11 cellular contexts compared by ENCODE assay signal in the genomic region with DNA sequence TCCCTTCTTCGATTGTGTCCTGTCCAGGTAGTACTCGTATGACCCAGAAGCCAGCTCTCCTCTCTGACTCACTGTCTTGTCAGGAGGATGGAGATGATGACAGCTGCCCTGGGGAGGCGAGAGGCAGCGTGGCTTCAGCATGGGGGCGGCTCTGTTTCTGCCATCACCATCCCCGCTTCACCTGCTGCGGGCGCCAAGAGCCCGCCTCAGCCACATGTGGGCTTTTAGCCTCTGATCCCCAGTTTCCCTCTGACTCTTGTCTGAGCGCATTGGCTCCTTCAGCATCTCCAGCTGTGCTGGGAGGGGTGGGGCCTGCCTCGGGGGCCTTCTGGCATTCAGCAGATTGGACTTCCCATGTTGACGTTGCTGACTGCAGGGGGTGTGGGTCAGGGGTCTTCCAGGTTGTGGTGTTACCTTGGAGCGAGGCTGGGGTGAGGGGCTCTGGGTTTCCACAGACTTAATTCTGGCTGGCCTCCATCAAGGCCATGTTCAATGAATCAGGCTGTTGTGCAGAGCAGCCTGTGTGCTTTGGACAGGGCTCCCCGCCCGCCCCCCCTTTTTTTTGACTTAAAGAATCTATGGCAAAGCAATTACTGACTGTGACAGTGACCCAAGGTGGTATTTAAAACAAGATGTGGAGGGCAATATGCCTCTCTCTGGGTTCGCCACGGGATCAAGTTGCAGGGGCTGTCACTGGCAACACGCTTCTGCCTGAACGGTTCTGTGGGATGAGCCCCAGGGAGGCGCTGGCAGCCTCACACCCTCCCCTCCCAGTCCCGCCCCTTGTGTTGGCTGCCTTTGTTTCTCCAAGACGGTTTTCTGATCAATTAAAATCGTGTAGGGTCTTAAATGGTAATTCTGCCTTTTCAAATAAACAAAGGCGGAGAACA.
DNase-seq lines count a peak whose midpoint lies in the region; ATAC-seq and TF ChIP-seq lines count a peak whose summit lies in the region.
"Had no signal": no experiment of that assay in that cellular context is flagged by ENCODE, and none has a peak within 500 bp of the region (broad histone marks: within the 10 kb centered on the region; RNA-seq: fewer than 3 reads in every experiment).

No MANE protein-coding gene starts in this region.

- no peak overlapping the region for H3K9ac ChIP-seq in iPS-20b (ENCODE audit: low read depth, low read length)

- peak; percentile 80 for DNase-seq in activated CD4-positive, alpha-beta T cell treated with anti-CD3 and anti-CD28 coated beads for 48 hours
- DNase-seq in activated CD4-positive, alpha-beta T cell treated with anti-CD3 and anti-CD28 coated beads for 1 hour = no peak
- no peak for DNase-seq in RWPE1 (ENCODE audit: low spot score)
- no peak for DNase-seq in left lung
- no peak for DNase-seq in activated gamma-delta T cell treated with Interleukin-2 at 50 U/mL for 16 hours
- DNase-seq: AML-193, hippocampal formation had no signal

- no peak for ATAC-seq in stimulated activated memory B cell treated with anti-CD40 and anti-IgM and Interleukin-4, amounts not matched to agents 10 μg/mL and 1 μg/mL and 100 μg/mL, for 72 hours
- ATAC-seq in left lung = no peak
- ATAC-seq in HG03025 (IDR thresholded peaks at IDR 0.05; ENCODE audit: low FRiP score, unreplicated experiment) = no peak

- TF ChIP-seq CTCF in RWPE1 (conservative IDR thresholded peaks at IDR 0.05; ENCODE audit: low read depth) (no peak), left lung (IDR thresholded peaks at IDR 0.05) (no peak)

- H3K9me3 ChIP-seq in iPS-20b (ENCODE audit: insufficient read depth, low read depth, low read length) = no peaks in the 10 kb centered on the region
- no peaks in the 10 kb centered on the region for H3K9me3 ChIP-seq in left lung

- H3K4me3 ChIP-seq in iPS-20b (ENCODE audit: low read length) (peak overlapping the region; percentile 36; the same call in 1 of the 2 replicates), left lung (no peak overlapping the region)

- POLR2A ChIA-PET in RWPE1 (lab: Yijun Ruan, JAX; ENCODE audit: low non-redundant PET) = no interaction called here

- H3K27me3 ChIP-seq in iPS-20b (ENCODE audit: insufficient read depth, low read length) (peaks cover 80% of the 10 kb centered on the region), left lung (no peaks in the 10 kb centered on the region)

- peak overlapping the region; percentile 77 for H3K27ac Mint-ChIP-seq in stimulated activated memory B cell treated with anti-CD40 and anti-IgM and Interleukin-4, amounts not matched to agents 10 μg/mL and 1 μg/mL and 100 μg/mL, for 72 hours

- intact Hi-C loops in left lung (cut with DNase I) = no loop called here

- CTCF ChIA-PET in RWPE1 (lab: Yijun Ruan, JAX) = no interaction called here

- H3K27ac ChIP-seq in RWPE1 (peak overlapping the region; percentile 47; the same call in 1 of the 2 replicates), iPS-20b (ENCODE audit: low read length) (no peak overlapping the region), left lung (no peak overlapping the region)
- H3K27ac ChIP-seq: HL-60 had no signal

- H3K27me3 Mint-ChIP-seq in stimulated activated memory B cell treated with anti-CD40 and anti-IgM and Interleukin-4, amounts not matched to agents 10 μg/mL and 1 μg/mL and 100 μg/mL, for 72 hours = peaks cover 42% of the 10 kb centered on the region

- no peaks in the 10 kb centered on the region for H3K36me3 ChIP-seq in iPS-20b (ENCODE audit: insufficient read depth, low read depth, low read length)
- no peaks in the 10 kb centered on the region for H3K36me3 ChIP-seq in left lung

- H3K4me1 ChIP-seq in iPS-20b (ENCODE audit: insufficient read depth, low read length) (peaks cover 23% of the 10 kb centered on the region; the same call in 1 of the 2 replicates), left lung (peaks cover 6 to 16% of the 10 kb centered on the region in 2 donors)

- no peak overlapping the region for H3K4me3 Mint-ChIP-seq in stimulated activated memory B cell treated with anti-CD40 and anti-IgM and Interleukin-4, amounts not matched to agents 10 μg/mL and 1 μg/mL and 100 μg/mL, for 72 hours

- peaks cover 13% of the 10 kb centered on the region for H3K4me1 Mint-ChIP-seq in stimulated activated memory B cell treated with anti-CD40 and anti-IgM and Interleukin-4, amounts not matched to agents 10 μg/mL and 1 μg/mL and 100 μg/mL, for 72 hours

- H3K9me3 Mint-ChIP-seq in stimulated activated memory B cell treated with anti-CD40 and anti-IgM and Interleukin-4, amounts not matched to agents 10 μg/mL and 1 μg/mL and 100 μg/mL, for 72 hours = no peaks in the 10 kb centered on the region

- no peaks in the 10 kb centered on the region for H3K36me3 Mint-ChIP-seq in stimulated activated memory B cell treated with anti-CD40 and anti-IgM and Interleukin-4, amounts not matched to agents 10 μg/mL and 1 μg/mL and 100 μg/mL, for 72 hours
